ENCODE assay signal across 8 cellular contexts in the genomic region with DNA sequence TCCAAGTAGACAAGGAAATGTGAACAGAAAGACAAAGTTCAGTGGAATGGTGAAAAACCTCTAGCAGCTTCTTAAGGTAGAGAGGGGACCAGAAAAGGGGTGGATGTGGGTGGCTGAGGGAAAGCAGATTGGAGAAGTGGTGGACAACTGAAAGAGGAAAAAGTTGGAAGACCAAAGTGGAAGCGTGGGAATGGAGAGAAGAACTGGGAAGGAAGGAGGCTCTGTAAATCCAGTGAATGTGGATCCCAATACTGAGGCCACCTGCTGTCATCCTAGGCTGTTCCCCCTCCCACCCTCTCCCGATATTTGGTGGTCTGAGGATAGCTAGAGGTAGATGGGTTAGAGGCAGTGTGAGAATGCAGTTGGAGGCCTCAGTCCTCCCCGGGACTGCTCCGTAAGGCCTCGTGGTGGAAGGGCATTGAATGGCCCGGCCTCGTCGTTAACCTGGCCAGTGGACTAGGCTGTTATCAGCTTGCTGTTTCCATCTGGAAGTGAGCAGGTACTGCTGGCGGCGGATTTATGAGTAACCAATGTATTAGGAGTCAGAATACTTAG. TPM values are rescaled to one million over a fixed set of nuclear protein-coding genes. Genes with fewer than 3 reads are reported as not detected.
A peak's percentile ranks its signal among the peaks of the same experiment; 100 is the strongest.
DNase-seq lines count a peak whose midpoint lies in the region; ATAC-seq, FAIRE-seq and TF ChIP-seq lines count a peak whose summit lies in the region.

No MANE protein-coding gene starts in this region.

- BruUV-seq in Calu3 (replicated peaks; lab: Mats Ljungman, UMichigan) = no TSS peak

- H3K9me3 ChIP-seq in left lung (no peaks in the 10 kb centered on the region), thymus (ENCODE audit: control insufficient read depth) (no peaks in the 10 kb centered on the region)

- H3K4me1 ChIP-seq in left lung (peaks cover 16 to 21% of the 10 kb centered on the region in 2 donors), thymus (ENCODE audit: control insufficient read depth, insufficient read depth, low read length) (peaks cover 9% of the 10 kb centered on the region)

- H3K9me3 Mint-ChIP-seq in Calu3 (ENCODE audit: low read depth, unreplicated experiment) = no peaks in the 10 kb centered on the region

- peak overlapping the region; percentile 69 for H3K4me3 Mint-ChIP-seq in Calu3 (ENCODE audit: low read depth, unreplicated experiment)

- peak overlapping the region; percentile 70 for H3K4me3 ChIP-seq in NB4 (ENCODE audit: low read depth, low read length)
- H3K4me3 ChIP-seq in brain microvascular endothelial cell (ENCODE audit: low read depth, low read length) = peak overlapping the region; percentile 76
- peak overlapping the region; percentile 71 to 77 for H3K4me3 ChIP-seq in left lung
- H3K4me3 ChIP-seq in thymus (ENCODE audit: low read length) = peak overlapping the region; percentile 88

- no peaks in the 10 kb centered on the region for H3K27me3 ChIP-seq in brain microvascular endothelial cell (replicated peaks)
- H3K27me3 ChIP-seq in left lung = no peaks in the 10 kb centered on the region
- peaks cover 3% of the 10 kb centered on the region for H3K27me3 ChIP-seq in thymus (ENCODE audit: control insufficient read depth, insufficient read depth)

- in situ Hi-C loops in brain microvascular endothelial cell (cut with HindIII; ENCODE audit: low pct_ligation_motif_present, low sequenced_read_pairs) = no loop called here

- CTCF ChIA-PET in Calu3 (lab: Charles Lee) = interaction anchor here (0.9 to 1.4 kb wide), 5 partner anchors 20 to 656 kb away, joined by 3 to 7 read pairs (median 5); partner anchors contain the start of gene DAZAP2

- H3K27ac ChIP-seq in brain microvascular endothelial cell (peak overlapping the region; percentile 71), left lung (peak overlapping the region; percentile 93 to 95), thymus (ENCODE audit: low read depth) (peak overlapping the region; percentile 87)

- no peaks in the 10 kb centered on the region for H3K27me3 Mint-ChIP-seq in Calu3 (ENCODE audit: unreplicated experiment)

- peak overlapping the region; percentile 80 for H3K27ac Mint-ChIP-seq in Calu3 (ENCODE audit: unreplicated experiment)

- TF ChIP-seq CTCF in Calu3 (IDR thresholded peaks at IDR 0.05; ENCODE audit: unreplicated experiment) = no peak
- TF ChIP-seq CTCF in NB4 (IDR thresholded peaks at IDR 0.05; ENCODE audit: low read depth, low read length) = no peak
- no peak for TF ChIP-seq CTCF in brain microvascular endothelial cell (IDR thresholded peaks at IDR 0.05; ENCODE audit: low read depth, low read length, missing control alignments)
- TF ChIP-seq CTCF in left lung (IDR thresholded peaks at IDR 0.05) = no peak

- no peak for FAIRE-seq in H54 (lab: Jason Lieb, UNC)

- peaks cover 16% of the 10 kb centered on the region for H3K4me1 Mint-ChIP-seq in Calu3 (ENCODE audit: low read depth, unreplicated experiment)

- DNase-seq in Calu3 (peak; percentile 19), NB4 (ENCODE audit: low read depth) (peak; percentile 30), brain microvascular endothelial cell (peak; percentile 0), left lung (no peak), H54 (ENCODE audit: insufficient read length, low spot score) (no peak)
- DNase-seq in stimulated activated CD4-positive, alpha-beta T cell treated with anti-CD3 and anti-CD28 coated beads, Interleukin-2, amount 100 ng/mL, for 48 hours = no peak

- intact Hi-C loops in Calu3 (cut with micrococcal nuclease; ENCODE audit: unreplicated experiment) (no loop called here), left lung (cut with DNase I) (no loop called here)

- H3K36me3 ChIP-seq in brain microvascular endothelial cell (replicated peaks) (no peaks in the 10 kb centered on the region), left lung (no peaks in the 10 kb centered on the region), thymus (ENCODE audit: control insufficient read depth, insufficient read depth) (no peaks in the 10 kb centered on the region)

- 72% methylated on average over 10 of the region's 10 CpGs for WGBS in thymus

- ATAC-seq in left lung (peak; percentile 45), HG03280 (IDR thresholded peaks at IDR 0.05; ENCODE audit: unreplicated experiment) (no peak)

- no peak for TF ChIP-seq POLR2A in NB4 (IDR thresholded peaks at IDR 0.05; ENCODE audit: extremely low read depth, insufficient read length)
- TF ChIP-seq POLR2A in H54 (IDR thresholded peaks at IDR 0.05; ENCODE audit: low read depth, low read length) = no peak

- peaks cover 11% of the 10 kb centered on the region for H3K36me3 Mint-ChIP-seq in Calu3 (ENCODE audit: insufficient read depth, unreplicated experiment)

RNA-seq across cellular contexts. Expression of gene POU6F1, which starts 0.8 kb away (rescaled TPM):
- total RNA-seq in Calu3 (2022) = 2.5 and 4.2 TPM in 2 replicates
- total RNA-seq in left lung = 10 to 100 TPM; 11.6 to 12.6 TPM
- polyA plus RNA-seq in thymus = 7.9 TPM

RNA-seq across cellular contexts. Expression of gene DAZAP2, which starts 19.9 kb away (rescaled TPM):
- 96.3 and 103 TPM in 2 replicates for total RNA-seq in Calu3 (2022)
- total RNA-seq in left lung = 100 to 1,000 TPM; 199 to 221 TPM
- polyA plus RNA-seq in thymus = 279 TPM

RNA-seq across cellular contexts. Expression of gene TFCP2, which starts 45.7 kb away (rescaled TPM):
- total RNA-seq in Calu3 (2022) (19.3 and 19.6 TPM in 2 replicates), left lung (10 to 100 TPM; 24.1 TPM)
- polyA plus RNA-seq in thymus = 25.3 TPM

RNA-seq across cellular contexts. Expression of gene SMAGP, which starts 51.5 kb away (rescaled TPM):
- total RNA-seq in Calu3 (2022) (60.9 and 64.1 TPM in 2 replicates), left lung (10 to 100 TPM; 24.1 to 35.6 TPM)
- 6.5 TPM for polyA plus RNA-seq in thymus

Comparison
In these comparisons a context has a peak if more than half of its experiments do, and no peak if none do; other contexts are left out.
1. DNase-seq: peak in Calu3 (single experiment), NB4 (single experiment) and brain microvascular endothelial cell (single experiment); none in left lung (0 of 2), H54 (single experiment) and stimulated activated CD4-positive, alpha-beta T cell treated with anti-CD3 and anti-CD28 coated beads, Interleukin-2, amount 100 ng/mL, for 48 hours (0 of 2).
2. Peak in every context shown above with its lines, with median percentiles within 50 percentile points of each other: H3K4me3 ChIP-seq and H3K27ac ChIP-seq.